1 cellular context compared by ENCODE assay signal in the genomic region with DNA sequence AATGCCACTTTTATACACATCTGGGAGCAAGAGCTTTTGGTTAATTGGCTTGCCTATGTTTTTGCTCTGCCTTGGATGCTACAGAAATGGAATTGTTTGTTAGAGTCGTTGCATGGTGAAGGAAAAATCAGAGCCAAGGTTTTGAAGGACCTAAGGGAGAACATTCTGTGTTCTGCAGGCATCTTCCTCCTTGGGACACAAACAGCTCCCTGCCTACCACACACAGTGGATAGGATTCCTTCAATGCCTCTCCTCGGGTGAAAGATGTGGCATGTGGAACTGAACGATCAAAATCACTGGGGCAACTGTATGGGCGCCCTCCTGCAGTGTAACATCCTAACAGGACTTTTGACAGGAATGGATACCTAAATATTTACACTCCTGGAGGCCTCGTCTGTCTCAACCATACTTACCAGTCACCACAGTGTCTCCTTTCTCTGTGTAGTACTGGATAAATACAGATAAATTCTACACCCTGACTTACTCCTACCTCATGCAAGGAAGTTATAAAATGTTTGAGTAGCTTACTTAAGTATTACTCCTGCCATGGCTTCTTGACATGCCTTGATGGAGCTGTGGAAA.
TF ChIP-seq lines count a peak whose summit lies in the region.

No MANE protein-coding gene starts in this region.

TF ChIP-seq in HepG2, 621 proteins besides CTCF, POLR2A, EP300 and RAD21 (continued from another document):
- TF ChIP-seq, protein P1, sequence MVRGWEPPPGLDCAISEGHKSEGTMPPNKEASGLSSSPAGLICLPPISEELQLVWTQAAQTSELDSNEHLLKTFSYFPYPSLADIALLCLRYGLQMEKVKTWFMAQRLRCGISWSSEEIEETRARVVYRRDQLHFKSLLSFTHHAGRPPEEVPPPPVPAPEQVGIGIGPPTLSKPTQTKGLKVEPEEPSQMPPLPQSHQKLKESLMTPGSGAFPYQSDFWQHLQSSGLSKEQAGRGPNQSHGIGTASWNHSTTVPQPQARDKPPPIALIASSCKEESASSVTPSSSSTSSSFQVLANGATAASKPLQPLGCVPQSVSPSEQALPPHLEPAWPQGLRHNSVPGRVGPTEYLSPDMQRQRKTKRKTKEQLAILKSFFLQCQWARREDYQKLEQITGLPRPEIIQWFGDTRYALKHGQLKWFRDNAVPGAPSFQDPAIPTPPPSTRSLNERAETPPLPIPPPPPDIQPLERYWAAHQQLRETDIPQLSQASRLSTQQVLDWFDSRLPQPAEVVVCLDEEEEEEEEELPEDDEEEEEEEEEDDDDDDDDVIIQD (CRISPR knock-in tag; IDR thresholded peaks at IDR 0.05; ENCODE audit: low read depth): peak; percentile 29; the same call in 1 of the 2 replicates
- TF ChIP-seq BCL6 (CRISPR knock-in tag; IDR thresholded peaks at IDR 0.05) (peak; percentile 36; the same call in 1 of the 2 replicates), SKI (IDR thresholded peaks at IDR 0.05; ENCODE audit: partially characterized antibody) (no peak), LCORL (IDR thresholded peaks at IDR 0.05) (no peak), LCORL (CRISPR knock-in tag; IDR thresholded peaks at IDR 0.05) (0 out of 2 replicates have a peak, but pooled peaks have one; percentile 43), KAT7 (CRISPR knock-in tag; IDR thresholded peaks at IDR 0.05; ENCODE audit: borderline replicate concordance) (no peak)
- TF ChIP-seq, protein P2, sequence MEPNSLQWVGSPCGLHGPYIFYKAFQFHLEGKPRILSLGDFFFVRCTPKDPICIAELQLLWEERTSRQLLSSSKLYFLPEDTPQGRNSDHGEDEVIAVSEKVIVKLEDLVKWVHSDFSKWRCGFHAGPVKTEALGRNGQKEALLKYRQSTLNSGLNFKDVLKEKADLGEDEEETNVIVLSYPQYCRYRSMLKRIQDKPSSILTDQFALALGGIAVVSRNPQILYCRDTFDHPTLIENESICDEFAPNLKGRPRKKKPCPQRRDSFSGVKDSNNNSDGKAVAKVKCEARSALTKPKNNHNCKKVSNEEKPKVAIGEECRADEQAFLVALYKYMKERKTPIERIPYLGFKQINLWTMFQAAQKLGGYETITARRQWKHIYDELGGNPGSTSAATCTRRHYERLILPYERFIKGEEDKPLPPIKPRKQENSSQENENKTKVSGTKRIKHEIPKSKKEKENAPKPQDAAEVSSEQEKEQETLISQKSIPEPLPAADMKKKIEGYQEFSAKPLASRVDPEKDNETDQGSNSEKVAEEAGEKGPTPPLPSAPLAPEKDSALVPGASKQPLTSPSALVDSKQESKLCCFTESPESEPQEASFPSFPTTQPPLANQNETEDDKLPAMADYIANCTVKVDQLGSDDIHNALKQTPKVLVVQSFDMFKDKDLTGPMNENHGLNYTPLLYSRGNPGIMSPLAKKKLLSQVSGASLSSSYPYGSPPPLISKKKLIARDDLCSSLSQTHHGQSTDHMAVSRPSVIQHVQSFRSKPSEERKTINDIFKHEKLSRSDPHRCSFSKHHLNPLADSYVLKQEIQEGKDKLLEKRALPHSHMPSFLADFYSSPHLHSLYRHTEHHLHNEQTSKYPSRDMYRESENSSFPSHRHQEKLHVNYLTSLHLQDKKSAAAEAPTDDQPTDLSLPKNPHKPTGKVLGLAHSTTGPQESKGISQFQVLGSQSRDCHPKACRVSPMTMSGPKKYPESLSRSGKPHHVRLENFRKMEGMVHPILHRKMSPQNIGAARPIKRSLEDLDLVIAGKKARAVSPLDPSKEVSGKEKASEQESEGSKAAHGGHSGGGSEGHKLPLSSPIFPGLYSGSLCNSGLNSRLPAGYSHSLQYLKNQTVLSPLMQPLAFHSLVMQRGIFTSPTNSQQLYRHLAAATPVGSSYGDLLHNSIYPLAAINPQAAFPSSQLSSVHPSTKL (CRISPR knock-in tag; IDR thresholded peaks at IDR 0.05): peak; percentile 24; the same call in 1 of the 2 replicates
- TF ChIP-seq, protein P3, sequence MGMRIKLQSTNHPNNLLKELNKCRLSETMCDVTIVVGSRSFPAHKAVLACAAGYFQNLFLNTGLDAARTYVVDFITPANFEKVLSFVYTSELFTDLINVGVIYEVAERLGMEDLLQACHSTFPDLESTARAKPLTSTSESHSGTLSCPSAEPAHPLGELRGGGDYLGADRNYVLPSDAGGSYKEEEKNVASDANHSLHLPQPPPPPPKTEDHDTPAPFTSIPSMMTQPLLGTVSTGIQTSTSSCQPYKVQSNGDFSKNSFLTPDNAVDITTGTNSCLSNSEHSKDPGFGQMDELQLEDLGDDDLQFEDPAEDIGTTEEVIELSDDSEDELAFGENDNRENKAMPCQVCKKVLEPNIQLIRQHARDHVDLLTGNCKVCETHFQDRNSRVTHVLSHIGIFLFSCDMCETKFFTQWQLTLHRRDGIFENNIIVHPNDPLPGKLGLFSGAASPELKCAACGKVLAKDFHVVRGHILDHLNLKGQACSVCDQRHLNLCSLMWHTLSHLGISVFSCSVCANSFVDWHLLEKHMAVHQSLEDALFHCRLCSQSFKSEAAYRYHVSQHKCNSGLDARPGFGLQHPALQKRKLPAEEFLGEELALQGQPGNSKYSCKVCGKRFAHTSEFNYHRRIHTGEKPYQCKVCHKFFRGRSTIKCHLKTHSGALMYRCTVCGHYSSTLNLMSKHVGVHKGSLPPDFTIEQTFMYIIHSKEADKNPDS (CRISPR knock-in tag; IDR thresholded peaks at IDR 0.05): 0 out of 2 replicates have a peak, but pooled peaks have one; percentile 51
- TF ChIP-seq, protein P4, sequence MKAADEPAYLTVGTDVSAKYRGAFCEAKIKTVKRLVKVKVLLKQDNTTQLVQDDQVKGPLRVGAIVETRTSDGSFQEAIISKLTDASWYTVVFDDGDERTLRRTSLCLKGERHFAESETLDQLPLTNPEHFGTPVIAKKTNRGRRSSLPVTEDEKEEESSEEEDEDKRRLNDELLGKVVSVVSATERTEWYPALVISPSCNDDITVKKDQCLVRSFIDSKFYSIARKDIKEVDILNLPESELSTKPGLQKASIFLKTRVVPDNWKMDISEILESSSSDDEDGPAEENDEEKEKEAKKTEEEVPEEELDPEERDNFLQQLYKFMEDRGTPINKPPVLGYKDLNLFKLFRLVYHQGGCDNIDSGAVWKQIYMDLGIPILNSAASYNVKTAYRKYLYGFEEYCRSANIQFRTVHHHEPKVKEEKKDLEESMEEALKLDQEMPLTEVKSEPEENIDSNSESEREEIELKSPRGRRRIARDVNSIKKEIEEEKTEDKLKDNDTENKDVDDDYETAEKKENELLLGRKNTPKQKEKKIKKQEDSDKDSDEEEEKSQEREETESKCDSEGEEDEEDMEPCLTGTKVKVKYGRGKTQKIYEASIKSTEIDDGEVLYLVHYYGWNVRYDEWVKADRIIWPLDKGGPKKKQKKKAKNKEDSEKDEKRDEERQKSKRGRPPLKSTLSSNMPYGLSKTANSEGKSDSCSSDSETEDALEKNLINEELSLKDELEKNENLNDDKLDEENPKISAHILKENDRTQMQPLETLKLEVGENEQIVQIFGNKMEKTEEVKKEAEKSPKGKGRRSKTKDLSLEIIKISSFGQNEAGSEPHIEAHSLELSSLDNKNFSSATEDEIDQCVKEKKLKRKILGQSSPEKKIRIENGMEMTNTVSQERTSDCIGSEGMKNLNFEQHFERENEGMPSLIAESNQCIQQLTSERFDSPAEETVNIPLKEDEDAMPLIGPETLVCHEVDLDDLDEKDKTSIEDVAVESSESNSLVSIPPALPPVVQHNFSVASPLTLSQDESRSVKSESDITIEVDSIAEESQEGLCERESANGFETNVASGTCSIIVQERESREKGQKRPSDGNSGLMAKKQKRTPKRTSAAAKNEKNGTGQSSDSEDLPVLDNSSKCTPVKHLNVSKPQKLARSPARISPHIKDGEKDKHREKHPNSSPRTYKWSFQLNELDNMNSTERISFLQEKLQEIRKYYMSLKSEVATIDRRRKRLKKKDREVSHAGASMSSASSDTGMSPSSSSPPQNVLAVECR (CRISPR knock-in tag; IDR thresholded peaks at IDR 0.05; ENCODE audit: borderline replicate concordance): 0 out of 2 replicates have a peak, but pooled peaks have one; percentile 28
TF ChIP-seq in HepG2: peak in this region for 7.
